ENCODE assay signal across 30 cellular contexts in the genomic region with DNA sequence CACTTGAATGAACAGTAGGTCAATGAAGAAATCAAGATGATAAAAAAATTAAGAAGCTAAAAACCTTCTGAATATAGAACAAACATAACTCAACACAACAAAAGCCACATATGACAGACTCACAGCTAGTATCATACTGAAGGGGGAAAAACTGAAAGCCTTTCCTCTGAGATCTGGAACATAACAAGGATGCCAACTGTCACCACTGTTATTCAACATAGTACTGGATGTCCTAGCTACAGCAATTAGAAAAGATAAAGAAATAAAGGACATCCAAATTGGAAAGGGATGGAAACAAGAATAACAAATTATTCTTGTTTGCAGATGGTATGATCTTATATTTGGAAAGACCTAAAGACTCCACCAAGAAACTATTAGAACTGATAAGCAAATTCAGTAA.
"Had no signal": no experiment of that assay in that cellular context is flagged by ENCODE, and none has a peak within 500 bp of the region (broad histone marks: within the 10 kb centered on the region; RNA-seq: fewer than 3 reads in every experiment).

No MANE protein-coding gene starts in this region.

- H3K4me3 ChIP-seq: esophagus muscularis mucosa, gastrocnemius medialis had no signal

- DNase-seq: activated B cell treated with CpG ODN at 0.5 μM for 24 hours; activated CD4-positive, alpha-beta T cell treated with anti-CD3 and anti-CD28 coated beads for 48 hours; activated CD4-positive, alpha-beta T cell treated with anti-CD3 and anti-CD28 coated beads, Interleukin-2, amount 50 U/mL, for 1 hour; activated CD4-positive, alpha-beta T cell treated with anti-CD3 and anti-CD28 coated beads, Interleukin-2, amount 50 U/mL, for 48 hours; activated CD8-positive, alpha-beta memory T cell treated with anti-CD3 and anti-CD28 coated beads for 24 hours; activated CD8-positive, alpha-beta T cell treated with anti-CD3 and anti-CD28 coated beads for 36 hours; activated effector memory CD4-positive, alpha-beta T cell treated with Interleukin-2 at 50 U/mL for 16 hours; activated gamma-delta T cell treated with Interleukin-2 at 50 U/mL for 16 hours; activated naive CD4-positive, alpha-beta T cell treated with anti-CD3 and anti-CD28 coated beads, Interleukin-2, amount 50 U/mL, for 16 hours; activated naive CD4-positive, alpha-beta T cell treated with Interleukin-2 at 50 U/mL for 16 hours; activated T-cell treated with anti-CD3 and anti-CD28 coated beads, Interleukin-2, amount 50 U/mL, for 4 hours; amniotic stem cell; anterior cingulate cortex; brain microvascular endothelial cell; caudate nucleus; cortex of kidney; dermis blood vessel endothelial cell; effector CD4-positive, alpha-beta T cell; effector memory CD8-positive, alpha-beta T cell; erythroblast; foreskin keratinocyte; gastrocnemius medialis; glutamatergic neuron; T-helper 1 cell; T-helper 17 cell; T1000; WERI-Rb-1 had no signal

- H3K4me1 ChIP-seq: esophagus muscularis mucosa, foreskin keratinocyte, gastrocnemius medialis had no signal

- H3K36me3 ChIP-seq: brain microvascular endothelial cell, esophagus muscularis mucosa, gastrocnemius medialis, WERI-Rb-1 had no signal

- H3K9me3 ChIP-seq: esophagus muscularis mucosa, gastrocnemius medialis had no signal

- H3K27me3 ChIP-seq: brain microvascular endothelial cell, esophagus muscularis mucosa, foreskin keratinocyte, gastrocnemius medialis had no signal

- H3K27ac ChIP-seq: brain microvascular endothelial cell, esophagus muscularis mucosa, foreskin keratinocyte, gastrocnemius medialis, WERI-Rb-1 had no signal

- ATAC-seq: activated CD4-positive, CD25-positive, alpha-beta regulatory T cell treated with anti-CD3 and anti-CD28 coated beads, Interleukin-2, amount 50 U/mL, for 24 hours; activated CD8-positive, alpha-beta T cell treated with anti-CD3 and anti-CD28 coated beads for 36 hours; activated T-cell treated with anti-CD3 and anti-CD28 coated beads, Interleukin-2, amount 50 U/mL, for 4 hours; activated T-helper 17 cell treated with anti-CD3 and anti-CD28 coated beads, Interleukin-2, amount 50 U/mL, for 72 hours; effector memory CD8-positive, alpha-beta T cell; foreskin keratinocyte; gastrocnemius medialis; T-helper 17 cell had no signal
